Comparison of ENCODE assay signal across 9 cellular contexts in the genomic region with DNA sequence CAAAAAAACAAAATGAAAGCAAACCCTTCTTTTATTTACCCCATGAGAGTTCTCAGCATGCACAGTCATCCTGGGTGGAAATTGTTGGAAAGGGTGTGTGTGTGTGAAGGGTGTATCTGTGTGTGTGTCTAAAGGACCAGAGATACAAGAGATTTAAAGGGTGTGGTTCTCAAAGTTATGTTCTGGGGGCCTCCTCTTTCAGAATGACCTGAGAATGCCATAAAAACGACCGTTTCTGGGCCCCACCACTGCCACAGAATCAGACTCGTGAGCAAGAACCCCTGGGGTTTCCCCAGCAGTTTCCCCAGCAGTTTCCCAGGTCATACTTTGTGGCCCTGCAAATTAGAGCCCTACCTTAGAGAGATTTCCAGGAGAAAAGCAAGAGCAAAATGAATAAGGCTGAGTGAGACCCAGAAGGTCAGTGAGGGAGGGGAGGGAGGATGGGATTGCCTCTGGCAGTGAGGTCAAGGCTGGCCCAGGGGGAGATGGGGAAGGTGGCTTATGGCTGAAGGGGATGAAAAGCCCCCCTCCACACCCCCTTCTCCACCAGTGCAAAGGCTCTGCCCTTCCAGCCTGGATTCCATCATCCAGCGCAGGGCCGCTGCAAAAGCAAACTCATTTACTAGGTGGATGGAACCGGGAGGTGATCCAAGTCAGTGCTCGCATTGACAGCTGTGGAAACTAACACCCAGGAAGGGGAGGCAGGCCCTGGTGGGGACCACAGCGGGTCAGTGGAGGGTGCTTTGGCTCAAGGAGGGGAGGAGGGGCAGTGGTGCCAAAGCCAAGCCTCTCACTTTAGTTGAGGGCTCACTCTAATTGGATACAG. TPM values are rescaled to one million over a fixed set of nuclear protein-coding genes. Genes with fewer than 3 reads are reported as not detected.
DNase-seq lines count a peak whose midpoint lies in the region; ATAC-seq lines count a peak whose summit lies in the region.
"Had no signal": no experiment of that assay in that cellular context is flagged by ENCODE, and none has a peak within 500 bp of the region (broad histone marks: within the 10 kb centered on the region; RNA-seq: fewer than 3 reads in every experiment).

No MANE protein-coding gene starts in this region.

- no peaks in the 10 kb centered on the region for H3K27me3 Mint-ChIP-seq in activated CD4-positive, alpha-beta T cell treated with anti-CD3 and anti-CD28 coated beads for 36 hours

- POLR2A ChIA-PET in activated CD4-positive, alpha-beta T cell treated with anti-CD3 and anti-CD28 coated beads for 36 hours (lab: Charles Lee), result interaction anchor here (0.6 kb wide), 1 partner anchor 610 kb away, joined by 5 read pairs; no protein-coding TSS in a partner anchor

- intact Hi-C loops in activated CD4-positive, alpha-beta T cell treated with anti-CD3 and anti-CD28 coated beads for 36 hours (cut with DNase I, micrococcal nuclease), result loop anchor here in 1 of 2 experiments (2.0 kb wide), 1 partner anchor 42 kb away; a partner anchor contains a TSS

- peaks cover 17% of the 10 kb centered on the region for H3K4me1 Mint-ChIP-seq in activated CD4-positive, alpha-beta T cell treated with anti-CD3 and anti-CD28 coated beads for 36 hours
- H3K4me1 Mint-ChIP-seq in stimulated activated effector memory CD8-positive, alpha-beta T cell treated with anti-CD3 and anti-CD28 coated beads, Interleukin-12 subunit alpha, Interleukin-12 subunit beta, amount 100 ng/mL, for 72 hours, result peaks cover 21% of the 10 kb centered on the region

- H3K9me3 Mint-ChIP-seq in activated CD4-positive, alpha-beta T cell treated with anti-CD3 and anti-CD28 coated beads for 36 hours (ENCODE audit: low read depth), result no peaks in the 10 kb centered on the region
- no peaks in the 10 kb centered on the region for H3K9me3 Mint-ChIP-seq in stimulated activated effector memory CD8-positive, alpha-beta T cell treated with anti-CD3 and anti-CD28 coated beads, Interleukin-12 subunit alpha, Interleukin-12 subunit beta, amount 100 ng/mL, for 72 hours

- ATAC-seq in activated CD4-positive, alpha-beta T cell treated with anti-CD3 and anti-CD28 coated beads for 36 hours, result peak; percentile 72
- ATAC-seq in HG02981 (IDR thresholded peaks at IDR 0.05; ENCODE audit: unreplicated experiment) (peak; percentile 45), GM18520 (IDR thresholded peaks at IDR 0.05; ENCODE audit: unreplicated experiment) (no peak)
- peak; percentile 70 for ATAC-seq in stimulated activated effector memory CD8-positive, alpha-beta T cell treated with anti-CD3 and anti-CD28 coated beads, Interleukin-12 subunit alpha, Interleukin-12 subunit beta, amount 100 ng/mL, for 72 hours

- peak; percentile 51 for DNase-seq in activated CD4-positive, alpha-beta T cell treated with anti-CD3 and anti-CD28 coated beads for 36 hours
- no peak for DNase-seq in activated CD4-positive, alpha-beta T cell treated with anti-CD3 and anti-CD28 coated beads, Interleukin-2, amount 50 U/mL, for 1 hour
- DNase-seq in astrocyte of the hippocampus (ENCODE audit: low read depth, low spot score), result peak; percentile 41
- DNase-seq in stimulated activated effector memory CD8-positive, alpha-beta T cell treated with anti-CD3 and anti-CD28 coated beads, Interleukin-12 subunit alpha, Interleukin-12 subunit beta, amount 100 ng/mL, for 72 hours (ENCODE audit: low spot score in 2 of 2), result no peak
- DNase-seq in SK-N-DZ (ENCODE audit: low spot score), result no peak
- no peak for DNase-seq in amygdala (lab: John Stamatoyannopoulos, UW)
- DNase-seq: amniotic stem cell had no signal

- peak overlapping the region; percentile 72 for H3K27ac Mint-ChIP-seq in activated CD4-positive, alpha-beta T cell treated with anti-CD3 and anti-CD28 coated beads for 36 hours
- H3K27ac Mint-ChIP-seq in stimulated activated effector memory CD8-positive, alpha-beta T cell treated with anti-CD3 and anti-CD28 coated beads, Interleukin-12 subunit alpha, Interleukin-12 subunit beta, amount 100 ng/mL, for 72 hours, result peak overlapping the region; percentile 79

- CTCF ChIA-PET in activated CD4-positive, alpha-beta T cell treated with anti-CD3 and anti-CD28 coated beads for 36 hours (lab: Charles Lee), result interaction anchor here (0.6 to 1.9 kb wide), 4 partner anchors 21 to 33 kb away, joined by 3 to 8 read pairs (median 3); no protein-coding TSS in a partner anchor

- no peak overlapping the region for H3K4me3 Mint-ChIP-seq in activated CD4-positive, alpha-beta T cell treated with anti-CD3 and anti-CD28 coated beads for 36 hours
- peak overlapping the region; percentile 58 for H3K4me3 Mint-ChIP-seq in stimulated activated effector memory CD8-positive, alpha-beta T cell treated with anti-CD3 and anti-CD28 coated beads, Interleukin-12 subunit alpha, Interleukin-12 subunit beta, amount 100 ng/mL, for 72 hours

- H3K36me3 Mint-ChIP-seq in activated CD4-positive, alpha-beta T cell treated with anti-CD3 and anti-CD28 coated beads for 36 hours (ENCODE audit: low read depth), result peaks cover 6% of the 10 kb centered on the region
- H3K36me3 Mint-ChIP-seq in stimulated activated effector memory CD8-positive, alpha-beta T cell treated with anti-CD3 and anti-CD28 coated beads, Interleukin-12 subunit alpha, Interleukin-12 subunit beta, amount 100 ng/mL, for 72 hours, result peaks cover 4% of the 10 kb centered on the region

RNA-seq across cellular contexts. Expression of a gene that starts 10.2 kb away (rescaled TPM):
- 1 to 10 TPM; 4.1 to 4.4 TPM for total RNA-seq in activated CD4-positive, alpha-beta T cell treated with anti-CD3 and anti-CD28 coated beads for 36 hours
- polyA plus RNA-seq in SK-N-DZ (2014; cell fraction: cytosol; rRNA removed), result 1.8 and 3.5 TPM in 2 replicates
- 10.3 and 13.7 TPM in 2 replicates for polyA plus RNA-seq in SK-N-DZ (2014; cell fraction: nucleus; rRNA removed)

RNA-seq across cellular contexts. Expression of a gene that starts 42.0 kb away (rescaled TPM):
- 10 to 100 TPM; 51.9 to 53.2 TPM for total RNA-seq in activated CD4-positive, alpha-beta T cell treated with anti-CD3 and anti-CD28 coated beads for 36 hours
- polyA plus RNA-seq in SK-N-DZ (2014; cell fraction: cytosol; rRNA removed), result 2.0 and 2.2 TPM in 2 replicates
- 5.9 and 7.8 TPM in 2 replicates for polyA plus RNA-seq in SK-N-DZ (2014; cell fraction: nucleus; rRNA removed)

Comparison
In these comparisons a context has a peak if more than half of its experiments do, and no peak if none do; other contexts are left out.
1. DNase-seq: peak in activated CD4-positive, alpha-beta T cell treated with anti-CD3 and anti-CD28 coated beads for 36 hours (single experiment) and astrocyte of the hippocampus (single experiment); none in activated CD4-positive, alpha-beta T cell treated with anti-CD3 and anti-CD28 coated beads, Interleukin-2, amount 50 U/mL, for 1 hour (single experiment), stimulated activated effector memory CD8-positive, alpha-beta T cell treated with anti-CD3 and anti-CD28 coated beads, Interleukin-12 subunit alpha, Interleukin-12 subunit beta, amount 100 ng/mL, for 72 hours (0 of 2), SK-N-DZ (single experiment) and amygdala (0 of 56).